9 cellular contexts compared by ENCODE assay signal in genomic region chr7:131057524-131058065, GRCh38.
DNase-seq lines count a peak whose midpoint lies in the region; ATAC-seq and TF ChIP-seq lines count a peak whose summit lies in the region.
"Had no signal": no experiment of that assay in that cellular context is flagged by ENCODE, and none has a peak within 500 bp of the region (broad histone marks: within the 10 kb centered on the region; RNA-seq: fewer than 3 reads in every experiment).

No MANE protein-coding gene starts in this region.

- H3K27ac Mint-ChIP-seq in activated CD8-positive, alpha-beta memory T cell treated with anti-CD3 and anti-CD28 coated beads, Interleukin-2, amount 10 ng/mL, durations not matched to agents 7 days and 5 days: peak overlapping the region; percentile 80

- POLR2A ChIA-PET in PC-9 (lab: Charles Lee; ENCODE audit: unreplicated experiment): no interaction called here

- no peaks in the 10 kb centered on the region for H3K9me2 ChIP-seq in PC-9 (ENCODE audit: insufficient read depth)

- TF ChIP-seq CTCF in PC-9 (conservative IDR thresholded peaks at IDR 0.05) (no peak), esophagus muscularis mucosa (IDR thresholded peaks at IDR 0.05) (no peak), suprapubic skin (IDR thresholded peaks at IDR 0.05) (no peak), GM13976 (IDR thresholded peaks at IDR 0.05; ENCODE audit: borderline replicate concordance, control extremely low read depth, extremely low read depth, insufficient read depth, missing control alignments) (no peak)

- no peak for TF ChIP-seq POLR2A in esophagus muscularis mucosa (IDR thresholded peaks at IDR 0.05; ENCODE audit: low read depth)
- TF ChIP-seq POLR2A in suprapubic skin (IDR thresholded peaks at IDR 0.05): no peak

- peaks cover 8% of the 10 kb centered on the region for H3F3A ChIP-seq in PC-9 (ENCODE audit: insufficient read depth, low read depth)

- no peak for TF ChIP-seq EP300 in esophagus muscularis mucosa (IDR thresholded peaks at IDR 0.05)
- TF ChIP-seq EP300 in suprapubic skin (IDR thresholded peaks at IDR 0.05): no peak

- peaks cover 40% of the 10 kb centered on the region for H3K4me1 Mint-ChIP-seq in activated CD8-positive, alpha-beta memory T cell treated with anti-CD3 and anti-CD28 coated beads, Interleukin-2, amount 10 ng/mL, durations not matched to agents 7 days and 5 days

- peaks cover 37% of the 10 kb centered on the region for H3K36me3 ChIP-seq in PC-9 (ENCODE audit: low read depth)
- peaks cover 0 to 8% (median 3%) of the 10 kb centered on the region in 4 donors for H3K36me3 ChIP-seq in esophagus muscularis mucosa
- no peaks in the 10 kb centered on the region for H3K36me3 ChIP-seq in suprapubic skin

- H3K79me2 ChIP-seq in PC-9 (ENCODE audit: low read depth): peaks cover 90% of the 10 kb centered on the region

- no TSS peak for BruUV-seq in PC-9 (replicated peaks; lab: Mats Ljungman, UMichigan)

- intact Hi-C loops in PC-9 (cut with micrococcal nuclease; ENCODE audit: unreplicated experiment): no loop called here
- intact Hi-C loops in esophagus muscularis mucosa (cut with DNase I): no loop called here

- 47% methylated on average over 2 of the region's 2 CpGs for WGBS in esophagus muscularis mucosa
- WGBS in suprapubic skin: 28% methylated on average over 2 of the region's 2 CpGs

- in situ Hi-C loops in GM13976 (cut with MboI; ENCODE audit: low sequenced_read_pairs, unreplicated experiment): no loop called here

- peak overlapping the region; percentile 19; the same call in 1 of the 2 replicates for H3K27ac ChIP-seq in PC-9
- H3K27ac ChIP-seq in esophagus muscularis mucosa (replicated peaks in 1 of 4): peak overlapping the region; percentile 61 to 74 (median 70)
- H3K27ac ChIP-seq in suprapubic skin: peak overlapping the region; percentile 60

- no peak overlapping the region for H2AFZ ChIP-seq in PC-9

- H3K4me3 ChIP-seq in PC-9: no peak overlapping the region
- H3K4me3 ChIP-seq in esophagus muscularis mucosa: no peak overlapping the region
- H3K4me3 ChIP-seq in suprapubic skin: no peak overlapping the region

- no peaks in the 10 kb centered on the region for H3K9me3 Mint-ChIP-seq in activated CD8-positive, alpha-beta memory T cell treated with anti-CD3 and anti-CD28 coated beads, Interleukin-2, amount 10 ng/mL, durations not matched to agents 7 days and 5 days (ENCODE audit: low read depth)

- H3K36me3 Mint-ChIP-seq in activated CD8-positive, alpha-beta memory T cell treated with anti-CD3 and anti-CD28 coated beads, Interleukin-2, amount 10 ng/mL, durations not matched to agents 7 days and 5 days: peaks cover 35% of the 10 kb centered on the region

- no peaks in the 10 kb centered on the region for H3K27me3 Mint-ChIP-seq in activated CD8-positive, alpha-beta memory T cell treated with anti-CD3 and anti-CD28 coated beads, Interleukin-2, amount 10 ng/mL, durations not matched to agents 7 days and 5 days

- ATAC-seq in activated CD8-positive, alpha-beta memory T cell treated with anti-CD3 and anti-CD28 coated beads, Interleukin-2, amount 10 ng/mL, durations not matched to agents 7 days and 5 days: peak; percentile 90

- H3K4me2 ChIP-seq in PC-9: no peak overlapping the region

- peak overlapping the region; percentile 53 for H3K4me3 Mint-ChIP-seq in activated CD8-positive, alpha-beta memory T cell treated with anti-CD3 and anti-CD28 coated beads, Interleukin-2, amount 10 ng/mL, durations not matched to agents 7 days and 5 days

- H3K4me1 ChIP-seq in PC-9 (replicated peaks; ENCODE audit: insufficient read depth) (no peaks in the 10 kb centered on the region), esophagus muscularis mucosa (peaks cover 66 to 82% (median 77%) of the 10 kb centered on the region in 4 donors), suprapubic skin (peaks cover 41% of the 10 kb centered on the region)

- H3K9me3 ChIP-seq in PC-9 (ENCODE audit: insufficient read depth, low read depth) (no peaks in the 10 kb centered on the region), esophagus muscularis mucosa (no peaks in the 10 kb centered on the region), suprapubic skin (no peaks in the 10 kb centered on the region)

- CTCF ChIA-PET in activated CD8-positive, alpha-beta memory T cell treated with anti-CD3 and anti-CD28 coated beads, Interleukin-2, amount 10 ng/mL, durations not matched to agents 7 days and 5 days (lab: Charles Lee): interaction anchor here (1.0 to 7.3 kb wide), 10 partner anchors 11 to 455 kb away, joined by 3 to 42 read pairs (median 4); no protein-coding TSS in a partner anchor
- CTCF ChIA-PET in PC-9 (lab: Charles Lee): no interaction called here

- H4K20me1 ChIP-seq in PC-9 (ENCODE audit: insufficient read depth): peaks cover 78% of the 10 kb centered on the region

- H3K27me3 ChIP-seq in PC-9 (ENCODE audit: insufficient read depth, low read depth): no peaks in the 10 kb centered on the region
- no peaks in the 10 kb centered on the region for H3K27me3 ChIP-seq in esophagus muscularis mucosa
- H3K27me3 ChIP-seq in suprapubic skin: no peaks in the 10 kb centered on the region

- DNase-seq in activated CD8-positive, alpha-beta memory T cell treated with anti-CD3 and anti-CD28 coated beads, Interleukin-2, amount 10 ng/mL, durations not matched to agents 7 days and 5 days: peak; percentile 69
- no peak for DNase-seq in activated CD8-positive, alpha-beta memory T cell treated with anti-CD3 and anti-CD28 coated beads, Interleukin-2, amount 50 U/mL, for 48 hours
- DNase-seq in PC-9 (no peak), esophagus muscularis mucosa (ENCODE audit: extremely low spot score) (no peak), suprapubic skin (ENCODE audit: low spot score in 2 of 2) (no peak), GM13976 (ENCODE audit: low spot score) (no peak), islet precursor cell (no peak), glomerular visceral epithelial cell (ENCODE audit: extremely low spot score) (no peak)
- DNase-seq: SIG-M5 had no signal

Comparison
In these comparisons a context has a peak if more than half of its experiments do, and no peak if none do; other contexts are left out.
1. H3K27ac ChIP-seq: peak in every context shown above with its lines; median percentile 70 in esophagus muscularis mucosa; 60 in suprapubic skin; 19 in PC-9.